ENCODE assay signal across 1 cellular context in the genomic region with DNA sequence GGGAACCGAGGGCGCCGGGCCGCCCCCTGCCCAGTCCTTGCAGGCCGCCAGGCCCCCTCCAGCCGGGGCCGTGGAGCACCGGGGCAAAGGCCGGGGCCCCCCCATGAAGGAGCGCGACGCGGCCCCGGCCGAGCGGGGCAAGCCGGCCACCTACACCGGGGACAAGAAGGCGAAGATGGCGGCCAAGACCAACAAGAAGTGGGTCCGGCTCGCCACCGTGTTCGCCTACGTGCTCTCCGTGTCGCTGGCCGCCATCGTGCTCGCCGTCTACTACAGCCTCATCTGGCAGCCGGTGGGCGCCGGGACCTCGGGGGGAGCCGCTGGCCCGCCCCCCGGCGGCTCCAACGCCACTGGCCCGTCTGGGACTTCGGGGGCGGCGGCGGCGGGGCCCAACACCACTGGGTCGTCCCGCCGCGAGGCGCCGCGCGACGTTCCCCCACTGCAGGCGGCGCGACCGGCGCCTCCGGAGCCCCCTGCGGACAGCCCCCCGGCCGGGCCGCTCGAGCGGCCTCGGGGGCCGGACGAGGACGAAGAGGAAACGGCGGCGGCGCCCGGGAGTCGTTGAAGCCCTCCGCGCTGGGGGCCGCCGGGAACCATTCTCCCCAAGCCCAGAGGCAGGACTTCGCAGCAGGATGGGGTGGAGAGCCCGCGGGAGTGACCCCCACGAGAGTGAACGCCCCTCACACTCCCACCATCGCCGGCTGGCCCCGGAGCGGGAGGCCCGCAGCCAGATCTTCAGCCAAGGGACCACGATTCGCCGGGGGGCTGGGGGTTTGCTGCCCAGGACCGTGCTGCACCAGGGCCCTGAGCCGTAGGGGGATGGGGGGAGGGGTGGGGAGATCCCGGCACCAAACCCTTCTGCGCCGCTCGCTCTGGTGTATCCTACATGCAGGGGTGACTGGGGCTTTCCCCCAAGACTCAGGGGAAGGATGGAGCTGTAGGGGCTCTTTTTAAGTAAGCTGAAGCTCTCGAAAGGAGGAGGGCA.
TF ChIP-seq lines count a peak whose summit lies in the region.

No MANE protein-coding gene starts in this region.

TF ChIP-seq in endothelial cell of umbilical vein, 7 proteins besides CTCF, POLR2A, EP300 and RAD21:
- TF ChIP-seq EZH2 (IDR thresholded peaks at IDR 0.05; ENCODE audit: borderline replicate concordance, low read depth, low read length, severe bottlenecking): no peak
- TF ChIP-seq POLR2AphosphoS5 (IDR thresholded peaks at IDR 0.05; ENCODE audit: insufficient read depth, low read depth, low read length): no peak
TF ChIP-seq in endothelial cell of umbilical vein: peak in this region for 0.
